ENCODE assay signal across 2 cellular contexts in the genomic region with DNA sequence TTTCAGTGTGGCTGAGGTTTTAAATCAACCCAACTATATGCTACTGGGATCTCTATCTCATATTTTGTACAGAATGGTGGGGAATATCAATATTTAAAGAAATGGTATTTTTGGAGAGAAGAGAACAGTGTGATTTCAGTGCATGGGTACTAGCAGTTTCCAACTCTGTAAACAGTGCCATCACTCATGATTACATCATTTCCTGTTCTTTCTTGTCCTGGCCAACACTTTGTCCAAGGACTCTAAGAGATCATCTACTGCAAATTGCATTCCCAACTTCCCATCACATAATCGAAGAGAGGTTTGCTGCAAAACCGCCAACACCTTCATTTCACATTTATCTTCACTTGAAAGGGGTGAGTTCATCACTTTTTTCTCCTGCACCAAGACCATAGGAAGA.
TF ChIP-seq lines count a peak whose summit lies in the region.

No MANE protein-coding gene starts in this region.

TF ChIP-seq in IMR-90, 13 proteins besides CTCF, POLR2A, EP300 and RAD21:
- TF ChIP-seq, protein P1, sequence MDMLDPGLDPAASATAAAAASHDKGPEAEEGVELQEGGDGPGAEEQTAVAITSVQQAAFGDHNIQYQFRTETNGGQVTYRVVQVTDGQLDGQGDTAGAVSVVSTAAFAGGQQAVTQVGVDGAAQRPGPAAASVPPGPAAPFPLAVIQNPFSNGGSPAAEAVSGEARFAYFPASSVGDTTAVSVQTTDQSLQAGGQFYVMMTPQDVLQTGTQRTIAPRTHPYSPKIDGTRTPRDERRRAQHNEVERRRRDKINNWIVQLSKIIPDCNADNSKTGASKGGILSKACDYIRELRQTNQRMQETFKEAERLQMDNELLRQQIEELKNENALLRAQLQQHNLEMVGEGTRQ (IDR thresholded peaks at IDR 0.05; ENCODE audit: low read depth, low read length), result no peak
- peak; percentile 51; the same call in 1 of the 2 replicates for TF ChIP-seq CEBPB (IDR thresholded peaks at IDR 0.05; ENCODE audit: low read depth, low read length)

TF ChIP-seq in endothelial cell of umbilical vein, 7 proteins besides CTCF, POLR2A, EP300 and RAD21:
- TF ChIP-seq GATA2 (IDR thresholded peaks at IDR 0.05; ENCODE audit: insufficient read depth, insufficient read length, low read depth, low read length), result no peak
- peak; percentile 17 for TF ChIP-seq FOS (IDR thresholded peaks at IDR 0.05; ENCODE audit: borderline replicate concordance, insufficient read depth, low read length)
- peak; percentile 39 for TF ChIP-seq JUN (IDR thresholded peaks at IDR 0.05; ENCODE audit: borderline replicate concordance, insufficient read depth, insufficient read length, low read depth)
